ENCODE assay signal across 8 cellular contexts in genomic region chrX:150365953-150366911, GRCh38. TPM values are rescaled to one million over a fixed set of nuclear protein-coding genes. Genes with fewer than 3 reads are reported as not detected.
DNase-seq lines count a peak whose midpoint lies in the region; ATAC-seq, FAIRE-seq and TF ChIP-seq lines count a peak whose summit lies in the region.

No MANE protein-coding gene starts in this region.

- TF ChIP-seq EP300 in HepG2 (IDR thresholded peaks at IDR 0.05; ENCODE audit: low read depth in 2 of 2, low read length in 2 of 2) (no peak), HepG2 (CRISPR knock-in tag; IDR thresholded peaks at IDR 0.05; ENCODE audit: borderline replicate concordance) (no peak)

- peak; percentile 72 for DNase-seq in ELR (ENCODE audit: low read depth)
- DNase-seq in NT2/D1 (ENCODE audit: low read depth, low spot score) = no peak
- DNase-seq in HepG2 (ENCODE audit: low spot score) = no peak
- peak in 1 of 2 donors; percentile 5 for DNase-seq in stimulated activated naive CD8-positive, alpha-beta T cell treated with anti-CD3 and anti-CD28 coated beads, Interleukin-15, amount 100 ng/mL, for 72 hours

- H3K9me3 ChIP-seq in NT2/D1 (ENCODE audit: insufficient read depth, low read length) (no peaks in the 10 kb centered on the region), HepG2 (ENCODE audit: low read length) (no peaks in the 10 kb centered on the region)

- H3K9me3 Mint-ChIP-seq in stimulated activated naive CD8-positive, alpha-beta T cell treated with anti-CD3 and anti-CD28 coated beads, Interleukin-15, amount 100 ng/mL, for 72 hours = no peaks in the 10 kb centered on the region

- peak; percentile 4 for FAIRE-seq in HepG2 (lab: Jason Lieb, UNC)

- peak overlapping the region; percentile 28 for H3K4me3 ChIP-seq in NT2/D1 (ENCODE audit: insufficient read length, low read depth)
- H3K4me3 ChIP-seq in HepG2 (replicated peaks in 1 of 3; ENCODE audit: insufficient read depth in 1 of 3, low read depth in 2 of 3, low read length in 3 of 3) = peak overlapping the region in 1 of 3 experiments; percentile 64; a peak in 2 of 6 replicates

- no peaks in the 10 kb centered on the region for H4K20me1 ChIP-seq in HepG2 (ENCODE audit: insufficient read depth, low read length)

- H3K27me3 ChIP-seq in NT2/D1 (ENCODE audit: insufficient read depth, insufficient read length) = peaks cover 47% of the 10 kb centered on the region
- peaks cover 10 to 37% of the 10 kb centered on the region in 2 experiments; a peak in 4 of 5 replicates for H3K27me3 ChIP-seq in HepG2 (ENCODE audit: control insufficient read depth in 1 of 2, insufficient read depth in 2 of 2, low read length in 2 of 2)

- WGBS in HepG2 (ENCODE audit: low lambda C conversion rate) = 12% methylated on average over 22 of the region's 24 CpGs

- H3K36me3 ChIP-seq in NT2/D1 (ENCODE audit: insufficient read depth, insufficient read length, low read length) (no peaks in the 10 kb centered on the region), HepG2 (replicated peaks in 1 of 2; ENCODE audit: control insufficient read depth in 1 of 2, insufficient read depth in 2 of 2, low read length in 2 of 2) (no peaks in the 10 kb centered on the region)

- no peak for TF ChIP-seq CTCF in HepG2 (CRISPR knock-in tag; IDR thresholded peaks at IDR 0.05)

- no peak overlapping the region for H2AFZ ChIP-seq in HepG2 (ENCODE audit: low read length)

- ATAC-seq in HepG2 (no peak), HG02885 (IDR thresholded peaks at IDR 0.05; ENCODE audit: poor library complexity, unreplicated experiment) (no peak), HG03457 (IDR thresholded peaks at IDR 0.05; ENCODE audit: unreplicated experiment) (no peak), GM18909 (IDR thresholded peaks at IDR 0.05; ENCODE audit: poor library complexity, unreplicated experiment) (no peak)
- no peak for ATAC-seq in stimulated activated naive CD8-positive, alpha-beta T cell treated with anti-CD3 and anti-CD28 coated beads, Interleukin-15, amount 100 ng/mL, for 72 hours

- intact Hi-C loops in HepG2 (cut with micrococcal nuclease; ENCODE audit: unreplicated experiment) = no loop called here

- no peaks in the 10 kb centered on the region for H3K79me2 ChIP-seq in HepG2 (ENCODE audit: insufficient read depth, low read length)

- CTCF ChIA-PET in HepG2 (lab: Yijun Ruan, JAX; ENCODE audit: low intra/inter-chr PET ratio, low total read pairs) = no interaction called here

- TF ChIP-seq POLR2A in HepG2 (IDR thresholded peaks at IDR 0.05; ENCODE audit: insufficient read depth in 1 of 2, low read depth in 2 of 2, low read length in 2 of 2) = no peak

- in situ Hi-C loops in HepG2 (cut with HindIII; ENCODE audit: extremely low pct_ligation_motif_present, low pct_unique_long_range_greater_than_20kb) = loop anchor here (25.0 kb wide), 1 partner anchor 404 kb away; no protein-coding TSS in a partner anchor

- no peak for TF ChIP-seq RAD21 in HepG2 (CRISPR knock-in tag; IDR thresholded peaks at IDR 0.05)

- H3K4me1 Mint-ChIP-seq in stimulated activated naive CD8-positive, alpha-beta T cell treated with anti-CD3 and anti-CD28 coated beads, Interleukin-15, amount 100 ng/mL, for 72 hours = peaks cover 34% of the 10 kb centered on the region

- H3K4me3 Mint-ChIP-seq in stimulated activated naive CD8-positive, alpha-beta T cell treated with anti-CD3 and anti-CD28 coated beads, Interleukin-15, amount 100 ng/mL, for 72 hours = peak overlapping the region; percentile 84 to 87

- H3K27me3 Mint-ChIP-seq in stimulated activated naive CD8-positive, alpha-beta T cell treated with anti-CD3 and anti-CD28 coated beads, Interleukin-15, amount 100 ng/mL, for 72 hours = peaks cover 18% of the 10 kb centered on the region

- H3K4me2 ChIP-seq in HepG2 (ENCODE audit: low read depth, low read length) = peak overlapping the region; percentile 70

- H3K27ac Mint-ChIP-seq in stimulated activated naive CD8-positive, alpha-beta T cell treated with anti-CD3 and anti-CD28 coated beads, Interleukin-15, amount 100 ng/mL, for 72 hours = no peak overlapping the region

- POLR2A ChIA-PET in HepG2 (lab: Yijun Ruan, JAX) = no interaction called here

- no peak overlapping the region for H3K9ac ChIP-seq in NT2/D1 (ENCODE audit: insufficient read length, low read depth)
- no peak overlapping the region for H3K9ac ChIP-seq in HepG2 (ENCODE audit: insufficient read depth, low read depth, low read length)

- H3K4me1 ChIP-seq in NT2/D1 (ENCODE audit: insufficient read depth, insufficient read length) (peaks cover 2% of the 10 kb centered on the region), HepG2 (ENCODE audit: insufficient read depth, low read length) (peaks cover 23% of the 10 kb centered on the region; the same call in 1 of the 2 replicates)

- H3K27ac ChIP-seq in cingulate gyrus (ENCODE audit: low read depth, low read length) = peak overlapping the region; percentile 91
- no peak overlapping the region for H3K27ac ChIP-seq in HepG2 (ENCODE audit: extremely low read length, insufficient read depth, low read length)

- BruUV-seq in HepG2 (replicated peaks; lab: Mats Ljungman, UMichigan) = no TSS peak

TF ChIP-seq in HepG2, 621 proteins besides CTCF, POLR2A, EP300 and RAD21:
- no peak for TF ChIP-seq LCORL (IDR thresholded peaks at IDR 0.05)
- TF ChIP-seq LCORL (CRISPR knock-in tag; IDR thresholded peaks at IDR 0.05) = no peak
- TF ChIP-seq ZNF569 (CRISPR knock-in tag; IDR thresholded peaks at IDR 0.05; ENCODE audit: borderline replicate concordance) = no peak
- TF ChIP-seq KLF15 (CRISPR knock-in tag; IDR thresholded peaks at IDR 0.05; ENCODE audit: borderline replicate concordance) = no peak
- no peak for TF ChIP-seq ZNF530 (CRISPR knock-in tag; IDR thresholded peaks at IDR 0.05; ENCODE audit: low read depth)
- TF ChIP-seq ZNF331 (CRISPR knock-in tag; IDR thresholded peaks at IDR 0.05) = no peak
- TF ChIP-seq SYNCRIP (IDR thresholded peaks at IDR 0.05; ENCODE audit: insufficient read depth, low read depth, low read length) = no peak
- no peak for TF ChIP-seq ZNF891 (CRISPR knock-in tag; IDR thresholded peaks at IDR 0.05)
- no peak for TF ChIP-seq ARHGAP35 (CRISPR knock-in tag; IDR thresholded peaks at IDR 0.05; ENCODE audit: borderline replicate concordance)
- TF ChIP-seq ZMYM3 (CRISPR knock-in tag; IDR thresholded peaks at IDR 0.05) = no peak
- TF ChIP-seq, protein P1, sequence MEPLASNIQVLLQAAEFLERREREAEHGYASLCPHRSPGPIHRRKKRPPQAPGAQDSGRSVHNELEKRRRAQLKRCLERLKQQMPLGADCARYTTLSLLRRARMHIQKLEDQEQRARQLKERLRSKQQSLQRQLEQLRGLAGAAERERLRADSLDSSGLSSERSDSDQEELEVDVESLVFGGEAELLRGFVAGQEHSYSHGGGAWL (CRISPR knock-in tag; IDR thresholded peaks at IDR 0.05) = no peak
- no peak for TF ChIP-seq NPAS2 (CRISPR knock-in tag; IDR thresholded peaks at IDR 0.05; ENCODE audit: borderline replicate concordance)
- no peak for TF ChIP-seq ETV6 (CRISPR knock-in tag; conservative IDR thresholded peaks at IDR 0.05)
- no peak for TF ChIP-seq FOXJ3 (CRISPR knock-in tag; IDR thresholded peaks at IDR 0.05; ENCODE audit: borderline replicate concordance)
- no peak for TF ChIP-seq BCLAF1 (IDR thresholded peaks at IDR 0.05)

RNA-seq across cellular contexts. Expression of gene MAMLD1, which starts 3.1 kb away (rescaled TPM):
- not detected in 2 replicates for total RNA-seq in HepG2 (2016; rRNA removed; fragmentation: Illumina TruSeq; extraction: Trizol)
- not detected in 2 replicates for total RNA-seq in HepG2 (2016; cell fraction: cytosol; rRNA removed; fragmentation: Illumina TruSeq; extraction: Trizol; ENCODE audit: low read depth)
- total RNA-seq in HepG2 (2016; cell fraction: insoluble cytoplasmic fraction; rRNA removed; fragmentation: Illumina TruSeq; extraction: Trizol) = 0.06 TPM in 1 of 2 replicates, not detected in the other
- total RNA-seq in HepG2 (2016; cell fraction: membrane; rRNA removed; fragmentation: Illumina TruSeq; extraction: Trizol) = not detected in 2 replicates
- total RNA-seq in HepG2 (2016; cell fraction: nucleus; rRNA removed; fragmentation: Illumina TruSeq; extraction: Trizol) = not detected in 2 replicates
- 0.01 TPM in 1 of 2 replicates, not detected in the other for polyA plus RNA-seq in HepG2 (2011; rRNA removed)
- not detected in 2 replicates for polyA plus RNA-seq in HepG2 (2011; cell fraction: cytosol; rRNA removed)
- polyA plus RNA-seq in HepG2 (2011; cell fraction: nucleus; rRNA removed) = 0.05 TPM in 1 of 2 replicates, not detected in the other
- not detected in 2 replicates for polyA plus RNA-seq in HepG2 (2012)
- 0.03 TPM in 1 of 2 replicates, not detected in the other for polyA plus RNA-seq in HepG2 (2016; cell fraction: cytosol; fragmentation: Illumina TruSeq; extraction: Trizol; ENCODE audit: low read depth)
- polyA plus RNA-seq in HepG2 (2016; cell fraction: insoluble cytoplasmic fraction; fragmentation: Illumina TruSeq; extraction: Trizol; ENCODE audit: low read depth) = not detected in 2 replicates
- not detected in 2 replicates for polyA plus RNA-seq in HepG2 (2016; cell fraction: membrane; fragmentation: Illumina TruSeq; extraction: Trizol; ENCODE audit: low read depth)
- polyA plus RNA-seq in HepG2 (2016; cell fraction: nucleus; fragmentation: Illumina TruSeq; extraction: Trizol; ENCODE audit: insufficient read depth, low read depth) = 0.20 TPM in 1 of 2 replicates, not detected in the other
- 6.9 TPM in 1 of 2 replicates, not detected in the other for polyA minus RNA-seq in HepG2 (2011; rRNA and poly(A)+ RNA removed; ENCODE audit: low replicate concordance)
- polyA minus RNA-seq in HepG2 (2011; cell fraction: cytosol; rRNA and poly(A)+ RNA removed) = not detected in 2 replicates
- polyA minus RNA-seq in HepG2 (2011; cell fraction: nucleus; rRNA and poly(A)+ RNA removed) = 0.13 TPM in 1 of 2 replicates, not detected in the other
